Comparison of ENCODE assay signal across 36 cellular contexts in genomic region chr17:73388578-73388905, GRCh38.
"Had no signal": no experiment of that assay in that cellular context is flagged by ENCODE, and none has a peak within 500 bp of the region (broad histone marks: within the 10 kb centered on the region; RNA-seq: fewer than 3 reads in every experiment).

No MANE protein-coding gene starts in this region.

- H3K36me3 ChIP-seq: adrenal gland, brain microvascular endothelial cell, breast epithelium had no signal

- ATAC-seq: activated CD8-positive, alpha-beta T cell treated with anti-CD3 and anti-CD28 coated beads for 36 hours; activated naive CD4-positive, alpha-beta T cell treated with anti-CD3 and anti-CD28 coated beads, Interleukin-2, amount 50 U/mL, for 72 hours; activated T-cell treated with anti-CD3 and anti-CD28 coated beads, Interleukin-2, amount 50 U/mL, for 4 hours; activated T-cell treated with anti-CD3 and anti-CD28 coated beads, Interleukin-2, amount 50 U/mL, for 72 hours; activated T-helper 17 cell treated with anti-CD3 and anti-CD28 coated beads, Interleukin-2, amount 50 U/mL, for 72 hours; body of pancreas had no signal

- H3K27me3 Mint-ChIP-seq: activated B cell treated with CpG ODN at 0.5 μM for 24 hours; activated CD4-positive, alpha-beta memory T cell treated with anti-CD3 and anti-CD28 coated beads for 36 hours; activated CD4-positive, alpha-beta T cell treated with anti-CD3 and anti-CD28 coated beads, Interleukin-2, amount 10 ng/mL, durations not matched to agents 24 days and 14 days; activated CD8-positive, alpha-beta T cell treated with anti-CD3 and anti-CD28 coated beads for 36 hours; activated naive CD8-positive, alpha-beta T cell treated with anti-CD3 and anti-CD28 coated beads for 36 hours; activated T-helper 17 cell treated with anti-CD3 and anti-CD28 coated beads, Interleukin-2, amount 50 U/mL, for 72 hours had no signal

- DNase-seq: activated B cell treated with CpG ODN at 0.5 μM for 24 hours; activated CD4-positive, alpha-beta memory T cell treated with anti-CD3 and anti-CD28 coated beads for 36 hours; activated CD4-positive, alpha-beta T cell treated with anti-CD3 and anti-CD28 coated beads for 4 hours; activated CD4-positive, alpha-beta T cell treated with anti-CD3 and anti-CD28 coated beads, Interleukin-2, amount 10 ng/mL, durations not matched to agents 24 days and 14 days; activated CD4-positive, alpha-beta T cell treated with anti-CD3 and anti-CD28 coated beads, Interleukin-2, amount 50 U/mL, for 1 hour; activated CD4-positive, alpha-beta T cell treated with anti-CD3 and anti-CD28 coated beads, Interleukin-2, amount 50 U/mL, for 4 hours; activated CD4-positive, CD25-positive, alpha-beta regulatory T cell treated with anti-CD3 and anti-CD28 coated beads, Interleukin-2, amount 50 U/mL, for 72 hours; activated CD8-positive, alpha-beta memory T cell treated with anti-CD3 and anti-CD28 coated beads, Interleukin-2, amount 50 U/mL, for 4 hours; activated CD8-positive, alpha-beta T cell treated with anti-CD3 and anti-CD28 coated beads for 36 hours; activated effector memory CD4-positive, alpha-beta T cell treated with anti-CD3 and anti-CD28 coated beads, Interleukin-2, amount 50 U/mL, for 16 hours; activated gamma-delta T cell treated with Interleukin-2 at 50 U/mL for 16 hours; activated naive CD4-positive, alpha-beta T cell; activated naive CD4-positive, alpha-beta T cell treated with anti-CD3 and anti-CD28 coated beads for 36 hours; activated naive CD4-positive, alpha-beta T cell treated with anti-CD3 and anti-CD28 coated beads, Interleukin-2, amount 50 U/mL, for 16 hours; activated naive CD8-positive, alpha-beta T cell treated with anti-CD3 and anti-CD28 coated beads for 36 hours; activated T-cell treated with anti-CD3 and anti-CD28 coated beads for 4 hours; activated T-cell treated with anti-CD3 and anti-CD28 coated beads, Interleukin-2, amount 50 U/mL, for 1 hour; activated T-cell treated with anti-CD3 and anti-CD28 coated beads, Interleukin-2, amount 50 U/mL, for 4 hours; activated T-cell treated with anti-CD3 and anti-CD28 coated beads, Interleukin-2, amount 50 U/mL, for 72 hours; adrenal gland; amniotic stem cell; body of pancreas; central memory CD4-positive, alpha-beta T cell; T-helper 1 cell; T-helper 2 cell; T-helper 9 cell had no signal

- H3K4me1 Mint-ChIP-seq: activated B cell treated with CpG ODN at 0.5 μM for 24 hours; activated CD4-positive, alpha-beta T cell treated with anti-CD3 and anti-CD28 coated beads, Interleukin-2, amount 10 ng/mL, durations not matched to agents 24 days and 14 days; activated naive CD8-positive, alpha-beta T cell treated with anti-CD3 and anti-CD28 coated beads for 36 hours; activated T-helper 17 cell treated with anti-CD3 and anti-CD28 coated beads, Interleukin-2, amount 50 U/mL, for 72 hours had no signal

- H3K36me3 Mint-ChIP-seq: activated CD4-positive, alpha-beta memory T cell treated with anti-CD3 and anti-CD28 coated beads for 36 hours; activated naive CD4-positive, alpha-beta T cell treated with anti-CD3 and anti-CD28 coated beads, Interleukin-2, amount 50 U/mL, for 72 hours; activated naive CD8-positive, alpha-beta T cell treated with anti-CD3 and anti-CD28 coated beads for 36 hours had no signal

- H3K27ac ChIP-seq: adrenal gland, body of pancreas, brain microvascular endothelial cell, breast epithelium, VCaP had no signal

- H3K4me3 ChIP-seq: adrenal gland, body of pancreas, breast epithelium had no signal

- H3K9me3 ChIP-seq: adrenal gland, body of pancreas, breast epithelium had no signal

- FAIRE-seq: astrocyte, TTC549 had no signal

- H3K4me3 Mint-ChIP-seq: activated B cell treated with CpG ODN at 0.5 μM for 24 hours; activated CD4-positive, alpha-beta memory T cell treated with anti-CD3 and anti-CD28 coated beads for 36 hours; activated CD4-positive, alpha-beta T cell treated with anti-CD3 and anti-CD28 coated beads, Interleukin-2, amount 10 ng/mL, durations not matched to agents 24 days and 14 days; activated CD8-positive, alpha-beta T cell treated with anti-CD3 and anti-CD28 coated beads for 36 hours; activated naive CD4-positive, alpha-beta T cell treated with anti-CD3 and anti-CD28 coated beads for 36 hours; activated naive CD8-positive, alpha-beta T cell treated with anti-CD3 and anti-CD28 coated beads for 36 hours; activated T-cell treated with anti-CD3 and anti-CD28 coated beads, Interleukin-2, amount 50 U/mL, for 4 hours; activated T-cell treated with anti-CD3 and anti-CD28 coated beads, Interleukin-2, amount 50 U/mL, for 72 hours; activated T-helper 1 cell treated with anti-CD3 and anti-CD28 coated beads, Interleukin-12 subunit alpha, Interleukin-12 subunit beta, Interleukin-2, Interleukin-4 antibody, amounts not matched to agents 30 ng/mL and 10 ng/mL and 1 ng/mL, durations not matched to agents 14 hours and 24 hours and 36 hours; activated T-helper 17 cell treated with anti-CD3 and anti-CD28 coated beads, Interleukin-2, amount 50 U/mL, for 72 hours; T-helper 1 cell treated with Interleukin-12 subunit alpha and Interleukin-12 subunit beta and Interleukin-4 antibody, amounts not matched to agents 30 μg/mL and 1 μg/mL, for 36 hours; T-helper 2 cell treated with Interferon-gamma antibody and Interleukin-4, amounts not matched to agents 5 μg/mL and 100 μg/mL, for 36 hours had no signal

- H3K27me3 ChIP-seq: adrenal gland, body of pancreas, brain microvascular endothelial cell, breast epithelium had no signal

- H3K9me3 Mint-ChIP-seq: activated B cell treated with CpG ODN at 0.5 μM for 24 hours; activated CD4-positive, alpha-beta memory T cell treated with anti-CD3 and anti-CD28 coated beads for 36 hours; activated CD4-positive, alpha-beta T cell treated with anti-CD3 and anti-CD28 coated beads, Interleukin-2, amount 10 ng/mL, durations not matched to agents 24 days and 14 days; activated CD8-positive, alpha-beta T cell treated with anti-CD3 and anti-CD28 coated beads for 36 hours; activated naive CD4-positive, alpha-beta T cell treated with anti-CD3 and anti-CD28 coated beads for 36 hours; activated naive CD4-positive, alpha-beta T cell treated with anti-CD3 and anti-CD28 coated beads, Interleukin-2, amount 50 U/mL, for 72 hours; activated naive CD8-positive, alpha-beta T cell treated with anti-CD3 and anti-CD28 coated beads for 36 hours; activated T-cell treated with anti-CD3 and anti-CD28 coated beads, Interleukin-2, amount 50 U/mL, for 4 hours; activated T-cell treated with anti-CD3 and anti-CD28 coated beads, Interleukin-2, amount 50 U/mL, for 72 hours; activated T-helper 1 cell treated with anti-CD3 and anti-CD28 coated beads, Interleukin-12 subunit alpha, Interleukin-12 subunit beta, Interleukin-2, Interleukin-4 antibody, amounts not matched to agents 30 ng/mL and 10 ng/mL and 1 ng/mL, durations not matched to agents 14 hours and 24 hours and 36 hours; activated T-helper 17 cell treated with anti-CD3 and anti-CD28 coated beads, Interleukin-2, amount 50 U/mL, for 72 hours; T-helper 1 cell treated with Interleukin-12 subunit alpha and Interleukin-12 subunit beta and Interleukin-4 antibody, amounts not matched to agents 30 μg/mL and 1 μg/mL, for 36 hours; T-helper 2 cell treated with Interferon-gamma antibody and Interleukin-4, amounts not matched to agents 5 μg/mL and 100 μg/mL, for 36 hours had no signal

- H3K27ac Mint-ChIP-seq: activated B cell treated with CpG ODN at 0.5 μM for 24 hours; activated CD4-positive, alpha-beta memory T cell treated with anti-CD3 and anti-CD28 coated beads for 36 hours; activated CD4-positive, alpha-beta T cell treated with anti-CD3 and anti-CD28 coated beads, Interleukin-2, amount 10 ng/mL, durations not matched to agents 24 days and 14 days; activated CD8-positive, alpha-beta T cell treated with anti-CD3 and anti-CD28 coated beads for 36 hours; activated naive CD4-positive, alpha-beta T cell treated with anti-CD3 and anti-CD28 coated beads for 36 hours; activated naive CD8-positive, alpha-beta T cell treated with anti-CD3 and anti-CD28 coated beads for 36 hours; activated T-cell treated with anti-CD3 and anti-CD28 coated beads, Interleukin-2, amount 50 U/mL, for 72 hours; activated T-helper 1 cell treated with anti-CD3 and anti-CD28 coated beads, Interleukin-12 subunit alpha, Interleukin-12 subunit beta, Interleukin-2, Interleukin-4 antibody, amounts not matched to agents 30 ng/mL and 10 ng/mL and 1 ng/mL, durations not matched to agents 14 hours and 24 hours and 36 hours; activated T-helper 17 cell treated with anti-CD3 and anti-CD28 coated beads, Interleukin-2, amount 50 U/mL, for 72 hours; T-helper 1 cell treated with Interleukin-12 subunit alpha and Interleukin-12 subunit beta and Interleukin-4 antibody, amounts not matched to agents 30 μg/mL and 1 μg/mL, for 36 hours; T-helper 2 cell treated with Interferon-gamma antibody and Interleukin-4, amounts not matched to agents 5 μg/mL and 100 μg/mL, for 36 hours had no signal

- H3K4me1 ChIP-seq: adrenal gland, body of pancreas, breast epithelium had no signal
